18 cellular contexts compared by ENCODE assay signal in genomic region chr3:192395506-192395905, GRCh38.
DNase-seq lines count a peak whose midpoint lies in the region; TF ChIP-seq lines count a peak whose summit lies in the region.
"Had no signal": no experiment of that assay in that cellular context is flagged by ENCODE, and none has a peak within 500 bp of the region (broad histone marks: within the 10 kb centered on the region; RNA-seq: fewer than 3 reads in every experiment).

No MANE protein-coding gene starts in this region.

- TF ChIP-seq CTCF in transverse colon (IDR thresholded peaks at IDR 0.05), result no peak

- no peaks in the 10 kb centered on the region for H3K36me3 ChIP-seq in transverse colon
- H3K36me3 ChIP-seq: BLaER1, HAP-1 had no signal

- H3K27me3 ChIP-seq in transverse colon, result no peaks in the 10 kb centered on the region
- H3K27me3 ChIP-seq: BLaER1 had no signal

- H3K27ac ChIP-seq in transverse colon, result no peak overlapping the region
- H3K27ac ChIP-seq: 22Rv1, BLaER1, C4-2B had no signal

- 74 to 81% methylated on average over 3 to 5 of the region's 5 CpGs for WGBS in transverse colon (ENCODE audit: low coverage in 1 of 2), 2 donors

- in situ Hi-C loops in transverse colon (cut with MboI; ENCODE audit: low pct_ligation_motif_present in 1 of 4, low pct_unique_long_range_greater_than_20kb in 1 of 4, low sequenced_read_pairs in 3 of 4), result no loop called here

- H3K9me3 ChIP-seq in transverse colon, result no peaks in the 10 kb centered on the region
- H3K9me3 ChIP-seq: BLaER1, HAP-1 had no signal

- TF ChIP-seq POLR2A in transverse colon (IDR thresholded peaks at IDR 0.05), result no peak

- intact Hi-C loops in transverse colon (cut with DNase I; ENCODE audit: low total_unique reads), result no loop called here

- peak; percentile 15 for DNase-seq in NCI-H146 (lab: John Stamatoyannopoulos, UW)
- no peak for DNase-seq in NCI-H146 treated with DMSO at 0.1 percent for 48 hours (lab: John Stamatoyannopoulos, UW; ENCODE audit: unreplicated experiment)
- DNase-seq in ELF-1 (ENCODE audit: low read depth, low spot score), result peak; percentile 14
- DNase-seq in NCI-H2227 treated with DMSO at 0.1 percent for 48 hours (lab: John Stamatoyannopoulos, UW), result peak; percentile 16
- DNase-seq in islet precursor cell, result peak; percentile 93
- DNase-seq in transverse colon, result no peak
- no peak for DNase-seq in DMS 273 treated with DMSO at 0.1 percent for 48 hours (lab: John Stamatoyannopoulos, UW)
- no peak for DNase-seq in CD1c-positive myeloid dendritic cell (ENCODE audit: extremely low spot score)
- DNase-seq: CD4-positive, alpha-beta T cell; CD8-positive, alpha-beta memory T cell; DMS53; DMS79 treated with DMSO at 0.1 percent for 48 hours; GOT3; HFFc6 had no signal

- H3K4me3 ChIP-seq in transverse colon, result no peak overlapping the region
- H3K4me3 ChIP-seq: BLaER1, HAP-1 had no signal

- TF ChIP-seq EP300 in transverse colon (IDR thresholded peaks at IDR 0.05; ENCODE audit: low read depth), result no peak

- no peaks in the 10 kb centered on the region for H3K4me1 ChIP-seq in transverse colon
- H3K4me1 ChIP-seq: BLaER1, HAP-1 had no signal

Comparison
In these comparisons a context has a peak if more than half of its experiments do, and no peak if none do; other contexts are left out.
1. DNase-seq: peak in NCI-H146 (single experiment), ELF-1 (single experiment), NCI-H2227 treated with DMSO at 0.1 percent for 48 hours (single experiment) and islet precursor cell (single experiment); none in NCI-H146 treated with DMSO at 0.1 percent for 48 hours (single experiment), transverse colon (single experiment), DMS 273 treated with DMSO at 0.1 percent for 48 hours (single experiment) and CD1c-positive myeloid dendritic cell (single experiment).